Comparison of ENCODE assay signal across 8 cellular contexts in genomic region chr9:136949817-136950655, GRCh38. TPM values are rescaled to one million over a fixed set of nuclear protein-coding genes. Genes with fewer than 3 reads are reported as not detected.
DNase-seq lines count a peak whose midpoint lies in the region; ATAC-seq and TF ChIP-seq lines count a peak whose summit lies in the region.

No MANE protein-coding gene starts in this region.

- peak overlapping the region; percentile 84 to 87 (median 85) for H3K4me3 Mint-ChIP-seq in CD4-positive, CD25-positive, alpha-beta regulatory T cell
- H3K4me3 Mint-ChIP-seq in activated CD8-positive, alpha-beta T cell treated with anti-CD3 and anti-CD28 coated beads for 36 hours, result peak overlapping the region; percentile 82

- peak overlapping the region; percentile 52 to 91 (median 58) for H3K27ac Mint-ChIP-seq in CD4-positive, CD25-positive, alpha-beta regulatory T cell
- peak overlapping the region; percentile 83 for H3K27ac Mint-ChIP-seq in activated CD8-positive, alpha-beta T cell treated with anti-CD3 and anti-CD28 coated beads for 36 hours

- H3K36me3 ChIP-seq in CD4-positive, CD25-positive, alpha-beta regulatory T cell (ENCODE audit: control insufficient read depth, insufficient read depth, low read length), result no peaks in the 10 kb centered on the region

- peak overlapping the region; percentile 55 for H3K4me3 ChIP-seq in CD4-positive, CD25-positive, alpha-beta regulatory T cell (ENCODE audit: low read depth, low read length)

- intact Hi-C loops in activated CD8-positive, alpha-beta T cell treated with anti-CD3 and anti-CD28 coated beads for 36 hours (cut with micrococcal nuclease), result no loop called here

- H3K4me1 Mint-ChIP-seq in CD4-positive, CD25-positive, alpha-beta regulatory T cell, result peaks cover 0 to 10% (median 0%) of the 10 kb centered on the region in 4 donors
- H3K4me1 Mint-ChIP-seq in activated CD8-positive, alpha-beta T cell treated with anti-CD3 and anti-CD28 coated beads for 36 hours (ENCODE audit: low read depth), result peaks cover 6% of the 10 kb centered on the region

- no peaks in the 10 kb centered on the region for H3K27me3 ChIP-seq in CD4-positive, CD25-positive, alpha-beta regulatory T cell (ENCODE audit: control insufficient read depth, insufficient read depth, low read length)

- H3K9me3 ChIP-seq in CD4-positive, CD25-positive, alpha-beta regulatory T cell (ENCODE audit: control insufficient read depth in 2 of 2, low read length in 2 of 2), result no peaks in the 10 kb centered on the region

- peak; percentile 94 to 97 (median 95) for DNase-seq in CD4-positive, CD25-positive, alpha-beta regulatory T cell
- peak; percentile 98 for DNase-seq in NCI-H774 (lab: John Stamatoyannopoulos, UW)
- DNase-seq in activated CD8-positive, alpha-beta T cell treated with anti-CD3 and anti-CD28 coated beads for 36 hours, result peak; percentile 99
- peak; percentile 97 for DNase-seq in effector CD4-positive, alpha-beta T cell
- peak; percentile 83 to 95 for DNase-seq in lung microvascular endothelial cell (ENCODE audit: low read depth in 2 of 2)
- peak; percentile 93 to 96 (median 93) for DNase-seq in stimulated activated CD4-positive, alpha-beta T cell treated with anti-CD3 and anti-CD28 coated beads, TNF-alpha, amount 100 ng/mL, for 4 hours (ENCODE audit: low read depth in 3 of 3)

- H3K27me3 Mint-ChIP-seq in CD4-positive, CD25-positive, alpha-beta regulatory T cell, result peaks cover under 1% of the 10 kb centered on the region
- no peaks in the 10 kb centered on the region for H3K27me3 Mint-ChIP-seq in activated CD8-positive, alpha-beta T cell treated with anti-CD3 and anti-CD28 coated beads for 36 hours

- ATAC-seq in CD4-positive, CD25-positive, alpha-beta regulatory T cell (ENCODE audit: low read depth in 2 of 2), result peak; percentile 94 to 95
- peak; percentile 91 for ATAC-seq in GM19372 (IDR thresholded peaks at IDR 0.05; ENCODE audit: low read depth, unreplicated experiment)
- ATAC-seq in HG03558 (IDR thresholded peaks at IDR 0.05; ENCODE audit: extremely low read depth, unreplicated experiment), result peak; percentile 51
- ATAC-seq in activated CD8-positive, alpha-beta T cell treated with anti-CD3 and anti-CD28 coated beads for 36 hours, result peak; percentile 97

- no peaks in the 10 kb centered on the region for H3K9me3 Mint-ChIP-seq in CD4-positive, CD25-positive, alpha-beta regulatory T cell
- no peaks in the 10 kb centered on the region for H3K9me3 Mint-ChIP-seq in activated CD8-positive, alpha-beta T cell treated with anti-CD3 and anti-CD28 coated beads for 36 hours

- POLR2A ChIA-PET in activated CD8-positive, alpha-beta T cell treated with anti-CD3 and anti-CD28 coated beads for 36 hours (lab: Charles Lee), result interaction anchor here (1.5 kb wide), 1 partner anchor 42 kb away, joined by 3 read pairs; the partner anchor contains the start of gene PAXX

- H3K4me1 ChIP-seq in CD4-positive, CD25-positive, alpha-beta regulatory T cell (ENCODE audit: control insufficient read depth, insufficient read depth, low read length, poor library complexity, severe bottlenecking), result peaks cover 17% of the 10 kb centered on the region

- H3K36me3 Mint-ChIP-seq in CD4-positive, CD25-positive, alpha-beta regulatory T cell, result no peaks in the 10 kb centered on the region
- H3K36me3 Mint-ChIP-seq in activated CD8-positive, alpha-beta T cell treated with anti-CD3 and anti-CD28 coated beads for 36 hours (ENCODE audit: low read depth), result no peaks in the 10 kb centered on the region

- peak; percentile 37 for TF ChIP-seq CTCF in activated CD8-positive, alpha-beta T cell treated with anti-CD3 and anti-CD28 coated beads for 36 hours (IDR thresholded peaks at IDR 0.05)

- CTCF ChIA-PET in activated CD8-positive, alpha-beta T cell treated with anti-CD3 and anti-CD28 coated beads for 36 hours (lab: Charles Lee), result interaction anchor here (0.6 to 3.5 kb wide), 3 partner anchors 15 to 85 kb away, joined by 3 to 23 read pairs (median 6); partner anchors contain the start of gene ABCA2

- peak overlapping the region; percentile 76 for H3K27ac ChIP-seq in CD4-positive, CD25-positive, alpha-beta regulatory T cell (ENCODE audit: insufficient read depth, low read length, poor library complexity, severe bottlenecking)

RNA-seq across cellular contexts. Expression of gene LCN12, which starts 2.0 kb away (rescaled TPM):
- 1.4 TPM for total RNA-seq in CD4-positive, CD25-positive, alpha-beta regulatory T cell
- not detected for polyA plus RNA-seq in CD4-positive, CD25-positive, alpha-beta regulatory T cell
- 1 to 10 TPM; 1.3 to 2.1 TPM for total RNA-seq in activated CD8-positive, alpha-beta T cell treated with anti-CD3 and anti-CD28 coated beads for 36 hours
- not detected in 2 replicates for total RNA-seq in lung microvascular endothelial cell

RNA-seq across cellular contexts. Expression of gene C8G, which starts 5.0 kb away (rescaled TPM):
- total RNA-seq in CD4-positive, CD25-positive, alpha-beta regulatory T cell, result 1.1 TPM
- under 1 TPM in 1 of 4 donors, not detected in 3; 0.96 TPM for polyA plus RNA-seq in CD4-positive, CD25-positive, alpha-beta regulatory T cell
- total RNA-seq in activated CD8-positive, alpha-beta T cell treated with anti-CD3 and anti-CD28 coated beads for 36 hours, result under 1 TPM in 1 of 2 experiments, not detected in 1; 0.83 TPM
- total RNA-seq in lung microvascular endothelial cell, result 0.60 and 0.65 TPM in 2 replicates

RNA-seq across cellular contexts. Expression of gene FBXW5, which starts 5.5 kb away (rescaled TPM):
- 96.9 TPM for total RNA-seq in CD4-positive, CD25-positive, alpha-beta regulatory T cell
- polyA plus RNA-seq in CD4-positive, CD25-positive, alpha-beta regulatory T cell, result 100 to 1,000 TPM in 3 of 4 donors, 10 to 100 TPM in 1; 91.6 to 134 (median 121) TPM
- 10 to 100 TPM; 53.4 to 54.0 TPM for total RNA-seq in activated CD8-positive, alpha-beta T cell treated with anti-CD3 and anti-CD28 coated beads for 36 hours
- 115 and 192 TPM in 2 replicates for total RNA-seq in lung microvascular endothelial cell

RNA-seq across cellular contexts. Expression of gene PTGDS, which starts 27.3 kb away (rescaled TPM):
- 15.4 TPM for total RNA-seq in CD4-positive, CD25-positive, alpha-beta regulatory T cell
- under 1 TPM in 1 of 4 donors, not detected in 3; 0.47 TPM for polyA plus RNA-seq in CD4-positive, CD25-positive, alpha-beta regulatory T cell
- not detected for total RNA-seq in activated CD8-positive, alpha-beta T cell treated with anti-CD3 and anti-CD28 coated beads for 36 hours
- total RNA-seq in lung microvascular endothelial cell, result 0.22 and 0.79 TPM in 2 replicates

RNA-seq across cellular contexts. Expression of gene LCNL1, which starts 32.8 kb away (rescaled TPM):
- not detected for total RNA-seq in CD4-positive, CD25-positive, alpha-beta regulatory T cell
- not detected for polyA plus RNA-seq in CD4-positive, CD25-positive, alpha-beta regulatory T cell
- not detected for total RNA-seq in activated CD8-positive, alpha-beta T cell treated with anti-CD3 and anti-CD28 coated beads for 36 hours
- total RNA-seq in lung microvascular endothelial cell, result not detected in 2 replicates

Comparison
In these comparisons a context has a peak if more than half of its experiments do, and no peak if none do; other contexts are left out.
1. Peak in every context shown above with its lines: DNase-seq, ATAC-seq, H3K4me3 ChIP-seq and H3K27ac ChIP-seq.